Comparison of ENCODE assay signal across 8 cellular contexts in genomic region chr12:122203301-122203967, GRCh38. TPM values are rescaled to one million over a fixed set of nuclear protein-coding genes. Genes with fewer than 3 reads are reported as not detected.
DNase-seq lines count a peak whose midpoint lies in the region; ATAC-seq and TF ChIP-seq lines count a peak whose summit lies in the region.

Gene B3GNT4 (plus strand): TSS chr12:122203709. CDS start chr12:122204619, 910 bp downstream.

- no peak within 1 kb of the TSS for H3K27ac ChIP-seq in BLaER1 treated with 17β-estradiol and CSF1 and Interleukin-3, amounts not matched to agents 10 nM and 100 nM
- no peak within 1 kb of the TSS for H3K27ac ChIP-seq in vagina

- H3K9ac ChIP-seq in BLaER1 treated with 17β-estradiol and CSF1 and Interleukin-3, amounts not matched to agents 10 nM and 100 nM: peak within 1 kb of the TSS; percentile 39 to 73 (median 57); a peak in 21 of 22 replicates

- no peaks in the 10 kb centered on the region for H3K9me3 ChIP-seq in BLaER1 treated with 17β-estradiol and CSF1 and Interleukin-3, amounts not matched to agents 10 nM and 100 nM (replicated peaks in 1 of 11)
- H3K9me3 ChIP-seq in vagina: no peaks in the 10 kb centered on the region

- peaks cover 17 to 26% (median 21%) of the 10 kb centered on the region in 11 experiments for H3K36me3 ChIP-seq in BLaER1 treated with 17β-estradiol and CSF1 and Interleukin-3, amounts not matched to agents 10 nM and 100 nM
- peaks cover 0 to 10% of the 10 kb centered on the region in 2 donors for H3K36me3 ChIP-seq in vagina

- peak within 1 kb of the TSS; percentile 93 to 100 (median 99) for H3K4me2 ChIP-seq in BLaER1 treated with 17β-estradiol and CSF1 and Interleukin-3, amounts not matched to agents 10 nM and 100 nM

- intact Hi-C loops in activated naive CD4-positive, alpha-beta T cell treated with anti-CD3 and anti-CD28 coated beads for 36 hours (cut with micrococcal nuclease): loop anchor here (1.0 to 5.0 kb wide), 2 partner anchors 23 to 64 kb away; partner anchors contain the start of genes DIABLO and VPS33A
- intact Hi-C loops in Right ventricle myocardium superior (cut with DNase I): no loop called here
- intact Hi-C loops in vagina (cut with DNase I): no loop called here

- H3K36me3 Mint-ChIP-seq in activated naive CD4-positive, alpha-beta T cell treated with anti-CD3 and anti-CD28 coated beads for 36 hours (ENCODE audit: low read depth): peaks cover 4% of the 10 kb centered on the region
- peaks cover 9% of the 10 kb centered on the region for H3K36me3 Mint-ChIP-seq in progenitor cell of endocrine pancreas (ENCODE audit: insufficient read depth)

- CTCF ChIA-PET in activated naive CD4-positive, alpha-beta T cell treated with anti-CD3 and anti-CD28 coated beads for 36 hours (lab: Charles Lee): interaction anchor here (0.6 kb wide), 1 partner anchor 79 kb away, joined by 3 read pairs; no protein-coding TSS in a partner anchor

- H3K27ac Mint-ChIP-seq in activated naive CD4-positive, alpha-beta T cell treated with anti-CD3 and anti-CD28 coated beads for 36 hours: no peak within 1 kb of the TSS
- no peak within 1 kb of the TSS for H3K27ac Mint-ChIP-seq in progenitor cell of endocrine pancreas

- peaks cover 36 to 68% (median 49%) of the 10 kb centered on the region in 11 experiments; a peak in 21 of 22 replicates for H4K20me1 ChIP-seq in BLaER1 treated with 17β-estradiol and CSF1 and Interleukin-3, amounts not matched to agents 10 nM and 100 nM

- peak within 1 kb of the TSS; percentile 58 to 75 (median 63) for H3K4me3 ChIP-seq in BLaER1 treated with 17β-estradiol and CSF1 and Interleukin-3, amounts not matched to agents 10 nM and 100 nM
- peak within 1 kb of the TSS; percentile 55 to 75 for H3K4me3 ChIP-seq in vagina

- H3K4me3 Mint-ChIP-seq in activated naive CD4-positive, alpha-beta T cell treated with anti-CD3 and anti-CD28 coated beads for 36 hours: peak within 1 kb of the TSS; percentile 73
- peak within 1 kb of the TSS; percentile 70 for H3K4me3 Mint-ChIP-seq in progenitor cell of endocrine pancreas (ENCODE audit: low read depth)

- H3K27me3 ChIP-seq in BLaER1 treated with 17β-estradiol and CSF1 and Interleukin-3, amounts not matched to agents 10 nM and 100 nM: peaks cover 63 to 90% (median 71%) of the 10 kb centered on the region in 11 experiments
- peaks cover 6% of the 10 kb centered on the region for H3K27me3 ChIP-seq in vagina

- ATAC-seq in HG03108 (IDR thresholded peaks at IDR 0.05; ENCODE audit: unreplicated experiment): peak; percentile 56
- ATAC-seq in Right ventricle myocardium superior (ENCODE audit: poor library complexity): peak; percentile 82

- H3K9me3 Mint-ChIP-seq in activated naive CD4-positive, alpha-beta T cell treated with anti-CD3 and anti-CD28 coated beads for 36 hours: no peaks in the 10 kb centered on the region
- no peaks in the 10 kb centered on the region for H3K9me3 Mint-ChIP-seq in progenitor cell of endocrine pancreas (ENCODE audit: low read depth)

- H3K4me1 Mint-ChIP-seq in activated naive CD4-positive, alpha-beta T cell treated with anti-CD3 and anti-CD28 coated beads for 36 hours (ENCODE audit: low read depth): peaks cover 15% of the 10 kb centered on the region
- H3K4me1 Mint-ChIP-seq in progenitor cell of endocrine pancreas (ENCODE audit: low read depth): no peaks in the 10 kb centered on the region

- DNase-seq in SHP77 (lab: John Stamatoyannopoulos, UW) (peak; percentile 67 to 71), Right ventricle myocardium superior (peak; percentile 72), progenitor cell of endocrine pancreas (ENCODE audit: low spot score, unreplicated experiment) (peak; percentile 42), vagina (ENCODE audit: extremely low spot score in 2 of 2) (no peak), RKO (ENCODE audit: low spot score) (no peak)
- peak; percentile 68 for DNase-seq in activated naive CD4-positive, alpha-beta T cell treated with anti-CD3 and anti-CD28 coated beads for 36 hours

- H3K4me1 ChIP-seq in BLaER1 treated with 17β-estradiol and CSF1 and Interleukin-3, amounts not matched to agents 10 nM and 100 nM: peaks cover 41 to 68% (median 59%) of the 10 kb centered on the region in 10 experiments
- H3K4me1 ChIP-seq in vagina: peaks cover 18% of the 10 kb centered on the region

- TF ChIP-seq CTCF in progenitor cell of endocrine pancreas (IDR thresholded peaks at IDR 0.05; ENCODE audit: unreplicated experiment) (no peak), vagina (IDR thresholded peaks at IDR 0.05) (no peak)

- peaks cover 10% of the 10 kb centered on the region for H3K27me3 Mint-ChIP-seq in activated naive CD4-positive, alpha-beta T cell treated with anti-CD3 and anti-CD28 coated beads for 36 hours (ENCODE audit: low read depth)
- H3K27me3 Mint-ChIP-seq in progenitor cell of endocrine pancreas: peaks cover 58% of the 10 kb centered on the region

- no peak for TF ChIP-seq POLR2A in vagina (IDR thresholded peaks at IDR 0.05)

RNA-seq across cellular contexts. Expression of gene B3GNT4, which starts in this region (rescaled TPM):
- total RNA-seq in activated naive CD4-positive, alpha-beta T cell treated with anti-CD3 and anti-CD28 coated beads for 36 hours: under 1 TPM; 0.43 to 0.67 TPM
- total RNA-seq in Right ventricle myocardium superior (not detected), progenitor cell of endocrine pancreas (0.27 and 0.91 TPM in 2 replicates), vagina (2.9 TPM)

Comparison
In these comparisons a context has a peak if more than half of its experiments do, and no peak if none do; other contexts are left out.
1. Peak in DNase-seq in activated naive CD4-positive, alpha-beta T cell treated with anti-CD3 and anti-CD28 coated beads for 36 hours; RNA of the gene not detected or under 1 TPM.
2. Peak in DNase-seq and ATAC-seq in Right ventricle myocardium superior; RNA of the gene not detected or under 1 TPM.
3. Peak in DNase-seq in progenitor cell of endocrine pancreas; RNA of the gene not detected or under 1 TPM.
4. DNase-seq: peak in SHP77 (2 of 2); none in vagina (0 of 2) and RKO (single experiment).